ENCODE assay signal across 20 cellular contexts in the genomic region with DNA sequence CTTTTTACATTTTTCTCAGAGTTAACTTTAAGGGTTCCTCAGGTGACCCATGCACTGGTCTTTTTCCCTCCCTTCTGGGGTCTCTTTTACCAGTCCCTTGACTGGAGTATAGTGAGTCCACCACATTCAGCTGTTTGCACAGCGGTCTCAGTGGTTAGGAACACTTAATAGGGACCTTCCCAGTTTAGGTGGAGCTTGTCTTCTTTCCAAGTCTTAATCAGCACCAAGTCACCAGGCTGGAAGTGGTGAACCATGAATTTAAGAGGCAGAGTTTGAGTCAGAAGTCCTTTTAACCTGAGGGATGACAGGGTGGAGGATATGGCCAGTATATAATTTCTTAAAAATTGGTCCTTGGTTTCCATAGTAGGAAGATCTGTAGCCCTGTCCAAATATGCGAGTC.
DNase-seq lines count a peak whose midpoint lies in the region; ATAC-seq and TF ChIP-seq lines count a peak whose summit lies in the region.
"Had no signal": no experiment of that assay in that cellular context is flagged by ENCODE, and none has a peak within 500 bp of the region (broad histone marks: within the 10 kb centered on the region; RNA-seq: fewer than 3 reads in every experiment).

No MANE protein-coding gene starts in this region.

- H3K36me3 ChIP-seq in right atrium auricular region = no peaks in the 10 kb centered on the region
- H3K36me3 ChIP-seq: BLaER1 treated with 17β-estradiol and CSF1 and Interleukin-3, amounts not matched to agents 10 nM and 100 nM; MG63 had no signal

- H3K9me3 ChIP-seq in right atrium auricular region = peaks cover 0 to 8% of the 10 kb centered on the region in 2 donors
- H3K9me3 ChIP-seq: A549, MG63 had no signal

- H3K4me1 ChIP-seq in right atrium auricular region = peaks cover 0 to 6% of the 10 kb centered on the region in 2 donors
- H3K4me1 ChIP-seq: A549 had no signal

- TF ChIP-seq CTCF in epithelial cell of proximal tubule (conservative IDR thresholded peaks at IDR 0.05; ENCODE audit: low read depth, low read length) (no peak), right atrium auricular region (IDR thresholded peaks at IDR 0.05) (no peak)

- H3K27me3 ChIP-seq in right atrium auricular region = no peaks in the 10 kb centered on the region
- H3K27me3 ChIP-seq: BLaER1 treated with 17β-estradiol and CSF1 and Interleukin-3, amounts not matched to agents 10 nM and 100 nM; MG63 had no signal

- no peak overlapping the region for H3K27ac ChIP-seq in right atrium auricular region
- H3K27ac ChIP-seq: A549; BLaER1 treated with 17β-estradiol and CSF1 and Interleukin-3, amounts not matched to agents 10 nM and 100 nM; KMS-11 had no signal

- DNase-seq in Daoy (ENCODE audit: low read depth) = peak; percentile 39
- peak; percentile 13 for DNase-seq in NCI-H226
- DNase-seq in epithelial cell of proximal tubule (ENCODE audit: low read depth) = peak; percentile 39
- peak; percentile 63 for DNase-seq in renal cortical epithelial cell (ENCODE audit: low read depth)
- no peak for DNase-seq in right atrium auricular region (ENCODE audit: low spot score)
- DNase-seq in posterior vena cava (ENCODE audit: low spot score) = no peak
- DNase-seq: CD8-positive, alpha-beta memory T cell; DMS79 treated with DMSO at 0.1 percent for 48 hours; GDM1; MG63; NCI-H1092; NCI-H345; NCI-H69; NK-92 treated with Interleukin-12 subunit alpha and Interleukin-12 subunit beta, amount 100 ng/mL, for 24 hours had no signal

- no peak for ATAC-seq in HG03097 (IDR thresholded peaks at IDR 0.05; ENCODE audit: low FRiP score, unreplicated experiment)
- ATAC-seq: A549, HCT116, HepG2 had no signal

- no peak overlapping the region for H3K4me3 ChIP-seq in epithelial cell of proximal tubule (ENCODE audit: low read depth, low read length)
- no peak overlapping the region for H3K4me3 ChIP-seq in right atrium auricular region
- H3K4me3 ChIP-seq: A549; BLaER1 treated with 17β-estradiol and CSF1 and Interleukin-3, amounts not matched to agents 10 nM and 100 nM; MG63 had no signal

- intact Hi-C loops in posterior vena cava (cut with DNase I) = no loop called here

Comparison
In these comparisons a context has a peak if more than half of its experiments do, and no peak if none do; other contexts are left out.
1. DNase-seq: peak in Daoy (single experiment), NCI-H226 (single experiment), epithelial cell of proximal tubule (single experiment) and renal cortical epithelial cell (single experiment); none in right atrium auricular region (single experiment) and posterior vena cava (single experiment).